Comparison of ENCODE assay signal across 18 cellular contexts in genomic region chr2:39517102-39517436, GRCh38.
DNase-seq lines count a peak whose midpoint lies in the region; ATAC-seq and TF ChIP-seq lines count a peak whose summit lies in the region.
"Had no signal": no experiment of that assay in that cellular context is flagged by ENCODE, and none has a peak within 500 bp of the region (broad histone marks: within the 10 kb centered on the region; RNA-seq: fewer than 3 reads in every experiment).

No MANE protein-coding gene starts in this region.

- H3K9me3 ChIP-seq in right atrium auricular region: peaks cover 0 to 6% of the 10 kb centered on the region in 2 donors
- no peaks in the 10 kb centered on the region for H3K9me3 ChIP-seq in gastrocnemius medialis
- H3K9me3 ChIP-seq in T-helper 17 cell (ENCODE audit: control insufficient read depth, low read length, poor library complexity, severe bottlenecking): no peaks in the 10 kb centered on the region

- CTCF ChIA-PET in WTC11 (lab: Charles Lee): interaction anchor here (2.2 to 2.3 kb wide), 2 partner anchors 77 to 212 kb away, joined by 9 to 20 read pairs; no protein-coding TSS in a partner anchor

- H3K27ac Mint-ChIP-seq in GM23338 (no peak overlapping the region), WTC11 (peak overlapping the region; percentile 60), T-helper 17 cell (no peak overlapping the region), chondrocyte (ENCODE audit: unreplicated experiment) (no peak overlapping the region)
- H3K27ac Mint-ChIP-seq: activated B cell treated with CpG ODN at 0.5 μM for 24 hours; B cell; neural progenitor cell; stimulated activated naive CD8-positive, alpha-beta T cell treated with anti-CD3 and anti-CD28 coated beads, Interleukin-15, Interleukin-2, amounts not matched to agents 100 ng/mL and 50 ng/mL, for 24 hours had no signal

- peaks cover 18% of the 10 kb centered on the region for H3K36me3 ChIP-seq in GM23338 (ENCODE audit: insufficient read depth)
- no peaks in the 10 kb centered on the region for H3K36me3 ChIP-seq in right atrium auricular region
- no peaks in the 10 kb centered on the region for H3K36me3 ChIP-seq in gastrocnemius medialis
- H3K36me3 ChIP-seq: HAP-1, neural progenitor cell had no signal

- POLR2A ChIA-PET in WTC11 (lab: Charles Lee): interaction anchor here (0.6 kb wide), 1 partner anchor 150 kb away, joined by 4 read pairs; no protein-coding TSS in a partner anchor

- intact Hi-C loops in gastrocnemius medialis (cut with DNase I; ENCODE audit: low total_unique reads): loop anchor here (5.0 kb wide), 1 partner anchor 135 kb away; no protein-coding TSS in a partner anchor

- TF ChIP-seq CTCF in GM23338 (conservative IDR thresholded peaks at IDR 0.05; ENCODE audit: low read depth in 2 of 2) (no peak), WTC11 (IDR thresholded peaks at IDR 0.05) (no peak), right atrium auricular region (IDR thresholded peaks at IDR 0.05) (no peak), gastrocnemius medialis (IDR thresholded peaks at IDR 0.05 in 4 of 5, conservative IDR thresholded peaks at IDR 0.05 in 1 of 5) (no peak), chondrocyte (IDR thresholded peaks at IDR 0.05) (no peak)

- no peak for TF ChIP-seq POLR2A in gastrocnemius medialis (IDR thresholded peaks at IDR 0.05)

- no peaks in the 10 kb centered on the region; the same call in 1 of the 2 replicates for H3K9me2 ChIP-seq in GM23338 (ENCODE audit: insufficient read depth)

- no peak for ATAC-seq in GM23338
- ATAC-seq in WTC11: no peak
- no peak for ATAC-seq in gastrocnemius medialis
- no peak for ATAC-seq in HG03521 (IDR thresholded peaks at IDR 0.05; ENCODE audit: unreplicated experiment)
- no peak for ATAC-seq in T-helper 17 cell

- H3K4me2 ChIP-seq in GM23338: peak overlapping the region; percentile 30
- H3K4me2 ChIP-seq: KMS-11 had no signal

- H3K27me3 ChIP-seq in GM23338 (ENCODE audit: insufficient read depth) (no peaks in the 10 kb centered on the region), right atrium auricular region (no peaks in the 10 kb centered on the region), gastrocnemius medialis (no peaks in the 10 kb centered on the region)
- H3K27me3 ChIP-seq: neural progenitor cell had no signal

- H3K27me3 Mint-ChIP-seq in GM23338 (ENCODE audit: insufficient read depth, low read depth, poor library complexity) (peaks cover 11% of the 10 kb centered on the region), WTC11 (ENCODE audit: low read depth) (no peaks in the 10 kb centered on the region), T-helper 17 cell (peaks cover 7% of the 10 kb centered on the region), chondrocyte (ENCODE audit: low read depth) (no peaks in the 10 kb centered on the region)
- H3K27me3 Mint-ChIP-seq: activated B cell treated with CpG ODN at 0.5 μM for 24 hours; B cell; stimulated activated naive CD8-positive, alpha-beta T cell treated with anti-CD3 and anti-CD28 coated beads, Interleukin-15, Interleukin-2, amounts not matched to agents 100 ng/mL and 50 ng/mL, for 24 hours had no signal

- H3K27ac ChIP-seq in GM23338 (ENCODE audit: low read depth): peak overlapping the region; percentile 94
- H3K27ac ChIP-seq in right atrium auricular region: peak overlapping the region; percentile 50 to 73
- H3K27ac ChIP-seq in gastrocnemius medialis: peak overlapping the region; percentile 49 to 75 (median 55)
- H3K27ac ChIP-seq: KMS-11, neural progenitor cell had no signal

- H3K36me3 Mint-ChIP-seq in GM23338 (ENCODE audit: low read depth) (peaks cover 32% of the 10 kb centered on the region), WTC11 (peaks cover 38% of the 10 kb centered on the region), T-helper 17 cell (ENCODE audit: low read depth) (peaks cover 4% of the 10 kb centered on the region), chondrocyte (ENCODE audit: low read depth) (no peaks in the 10 kb centered on the region)

- H3K4me1 Mint-ChIP-seq in GM23338: peaks cover 50% of the 10 kb centered on the region
- peaks cover 62% of the 10 kb centered on the region for H3K4me1 Mint-ChIP-seq in WTC11
- H3K4me1 Mint-ChIP-seq in T-helper 17 cell: peaks cover 14% of the 10 kb centered on the region
- peaks cover 48% of the 10 kb centered on the region for H3K4me1 Mint-ChIP-seq in chondrocyte (ENCODE audit: low read depth)

- peaks cover 42% of the 10 kb centered on the region for H3K4me1 ChIP-seq in GM23338 (ENCODE audit: insufficient read depth)
- peaks cover 2 to 63% of the 10 kb centered on the region in 2 donors for H3K4me1 ChIP-seq in right atrium auricular region
- H3K4me1 ChIP-seq in gastrocnemius medialis: peaks cover 33 to 58% of the 10 kb centered on the region in 2 donors

- no peak overlapping the region; the same call in 2 of the 3 replicates for H3K4me3 Mint-ChIP-seq in GM23338
- no peak overlapping the region for H3K4me3 Mint-ChIP-seq in WTC11
- no peak overlapping the region for H3K4me3 Mint-ChIP-seq in T-helper 17 cell
- H3K4me3 Mint-ChIP-seq in chondrocyte (ENCODE audit: unreplicated experiment): no peak overlapping the region
- H3K4me3 Mint-ChIP-seq: activated B cell treated with CpG ODN at 0.5 μM for 24 hours; B cell; stimulated activated naive CD8-positive, alpha-beta T cell treated with anti-CD3 and anti-CD28 coated beads, Interleukin-15, Interleukin-2, amounts not matched to agents 100 ng/mL and 50 ng/mL, for 24 hours had no signal

- peaks cover 22% of the 10 kb centered on the region for H3K9me3 Mint-ChIP-seq in GM23338
- H3K9me3 Mint-ChIP-seq in WTC11: peaks cover 26% of the 10 kb centered on the region
- no peaks in the 10 kb centered on the region for H3K9me3 Mint-ChIP-seq in chondrocyte (ENCODE audit: low read depth)

- H3K79me2 ChIP-seq in GM23338 (replicated peaks; ENCODE audit: insufficient read depth): no peaks in the 10 kb centered on the region

- DNase-seq in GM23338 (ENCODE audit: low spot score) (no peak), WTC11 (ENCODE audit: low spot score) (no peak), right atrium auricular region (ENCODE audit: low spot score) (no peak), gastrocnemius medialis (no peak), DMS114 treated with DMSO at 0.1 percent for 48 hours (lab: John Stamatoyannopoulos, UW; ENCODE audit: unreplicated experiment) (no peak), T-helper 17 cell (no peak), chondrocyte (ENCODE audit: low spot score) (no peak)
- DNase-seq: activated B cell treated with CpG ODN at 0.5 μM for 24 hours, activated gamma-delta T cell treated with Interleukin-2 at 50 U/mL for 16 hours, DMS153, NCI-H1436 treated with DMSO at 0.1 percent for 48 hours, OCI-M1 had no signal

- H4K20me1 ChIP-seq in GM23338 (replicated peaks; ENCODE audit: insufficient read depth): no peaks in the 10 kb centered on the region

- H3F3A ChIP-seq in GM23338 (replicated peaks; ENCODE audit: low read depth): peaks cover 14% of the 10 kb centered on the region; the same call in 1 of the 2 replicates

- no peak overlapping the region for H3K4me3 ChIP-seq in GM23338
- H3K4me3 ChIP-seq in right atrium auricular region: no peak overlapping the region
- H3K4me3 ChIP-seq in gastrocnemius medialis: no peak overlapping the region
- H3K4me3 ChIP-seq: HAP-1, neural progenitor cell had no signal

- in situ Hi-C loops in gastrocnemius medialis (cut with MboI; ENCODE audit: low sequenced_read_pairs in 4 of 4): no loop called here

- no peak overlapping the region for H2AFZ ChIP-seq in GM23338
- H2AFZ ChIP-seq: neural progenitor cell had no signal

TF ChIP-seq in GM23338, 12 proteins besides CTCF, POLR2A, EP300 and RAD21 (continues in another document):
- TF ChIP-seq JUNB (IDR thresholded peaks at IDR 0.05; ENCODE audit: unreplicated experiment) (no peak), POLR2AphosphoS5 (IDR thresholded peaks at IDR 0.05; ENCODE audit: low read depth) (no peak), EZH2 (IDR thresholded peaks at IDR 0.05; ENCODE audit: low read depth, unreplicated experiment) (no peak), CREB1 (CRISPR knock-in tag; IDR thresholded peaks at IDR 0.05; ENCODE audit: low read depth) (no peak), NANOG (IDR thresholded peaks at IDR 0.05; ENCODE audit: borderline replicate concordance) (no peak)
- TF ChIP-seq, protein P1, sequence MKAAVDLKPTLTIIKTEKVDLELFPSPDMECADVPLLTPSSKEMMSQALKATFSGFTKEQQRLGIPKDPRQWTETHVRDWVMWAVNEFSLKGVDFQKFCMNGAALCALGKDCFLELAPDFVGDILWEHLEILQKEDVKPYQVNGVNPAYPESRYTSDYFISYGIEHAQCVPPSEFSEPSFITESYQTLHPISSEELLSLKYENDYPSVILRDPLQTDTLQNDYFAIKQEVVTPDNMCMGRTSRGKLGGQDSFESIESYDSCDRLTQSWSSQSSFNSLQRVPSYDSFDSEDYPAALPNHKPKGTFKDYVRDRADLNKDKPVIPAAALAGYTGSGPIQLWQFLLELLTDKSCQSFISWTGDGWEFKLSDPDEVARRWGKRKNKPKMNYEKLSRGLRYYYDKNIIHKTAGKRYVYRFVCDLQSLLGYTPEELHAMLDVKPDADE (IDR thresholded peaks at IDR 0.05): no peak

TF ChIP-seq in WTC11, 78 proteins besides CTCF, POLR2A, EP300 and RAD21 (continues in another document):
- TF ChIP-seq ETV6 (CRISPR knock-in tag; IDR thresholded peaks at IDR 0.05): no peak
- no peak for TF ChIP-seq TCF7 (CRISPR knock-in tag; IDR thresholded peaks at IDR 0.05; ENCODE audit: low read depth)
